ENCODE assay signal across 15 cellular contexts in the genomic region with DNA sequence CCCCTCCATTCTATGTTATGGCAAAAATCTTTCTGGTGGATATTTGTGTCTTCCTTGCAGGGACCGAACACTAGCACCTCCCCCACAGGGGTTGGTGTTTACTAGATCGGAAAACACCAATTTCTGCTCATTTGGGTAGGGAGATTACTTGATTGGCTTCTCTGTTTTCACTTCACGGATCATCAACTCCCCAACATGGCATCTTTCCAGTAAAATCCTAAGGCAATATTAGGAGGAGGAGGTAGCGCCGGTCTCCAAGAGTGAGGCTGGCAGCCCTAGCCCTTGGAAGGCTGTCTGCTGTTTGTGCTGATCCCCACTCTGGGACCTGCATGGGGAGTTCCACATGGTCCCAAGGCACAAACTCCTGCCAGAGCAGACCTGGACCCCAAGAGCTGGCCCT. TPM values are rescaled to one million over a fixed set of nuclear protein-coding genes. Genes with fewer than 3 reads are reported as not detected.
"Had no signal": no experiment of that assay in that cellular context is flagged by ENCODE, and none has a peak within 500 bp of the region (broad histone marks: within the 10 kb centered on the region; RNA-seq: fewer than 3 reads in every experiment).

No MANE protein-coding gene starts in this region.

- DNase-seq: activated CD4-positive, alpha-beta T cell treated with anti-CD3 and anti-CD28 coated beads, Interleukin-2, amount 50 U/mL, for 1 hour; activated CD4-positive, CD25-positive, alpha-beta regulatory T cell treated with anti-CD3 and anti-CD28 coated beads, Interleukin-2, amount 50 U/mL, for 72 hours; activated CD8-positive, alpha-beta memory T cell treated with anti-CD3 and anti-CD28 coated beads for 24 hours; activated T-cell treated with anti-CD3 and anti-CD28 coated beads, Interleukin-2, amount 50 U/mL, for 72 hours; adrenal gland; cerebellar nuclear complex; cortex of kidney; head of caudate nucleus; left ventricle myocardium superior; mucosa of descending colon; naive thymus-derived CD4-positive, alpha-beta T cell; stimulated activated CD4-positive, alpha-beta T cell treated with anti-CD3 and anti-CD28 coated beads, Interleukin-2, amount 100 ng/mL, for 24 hours; stimulated activated naive CD8-positive, alpha-beta T cell treated with anti-CD3 and anti-CD28 coated beads, Interleukin-15, Interleukin-2, amounts not matched to agents 100 U/mL and 50 U/mL, for 24 hours; substantia nigra; tibial artery had no signal

RNA-seq across cellular contexts. Expression of gene VASH2, which starts 12.2 kb away (rescaled TPM):
- polyA plus RNA-seq: naive thymus-derived CD4-positive, alpha-beta T cell had no signal
